1 cellular context compared by ENCODE assay signal in the genomic region with DNA sequence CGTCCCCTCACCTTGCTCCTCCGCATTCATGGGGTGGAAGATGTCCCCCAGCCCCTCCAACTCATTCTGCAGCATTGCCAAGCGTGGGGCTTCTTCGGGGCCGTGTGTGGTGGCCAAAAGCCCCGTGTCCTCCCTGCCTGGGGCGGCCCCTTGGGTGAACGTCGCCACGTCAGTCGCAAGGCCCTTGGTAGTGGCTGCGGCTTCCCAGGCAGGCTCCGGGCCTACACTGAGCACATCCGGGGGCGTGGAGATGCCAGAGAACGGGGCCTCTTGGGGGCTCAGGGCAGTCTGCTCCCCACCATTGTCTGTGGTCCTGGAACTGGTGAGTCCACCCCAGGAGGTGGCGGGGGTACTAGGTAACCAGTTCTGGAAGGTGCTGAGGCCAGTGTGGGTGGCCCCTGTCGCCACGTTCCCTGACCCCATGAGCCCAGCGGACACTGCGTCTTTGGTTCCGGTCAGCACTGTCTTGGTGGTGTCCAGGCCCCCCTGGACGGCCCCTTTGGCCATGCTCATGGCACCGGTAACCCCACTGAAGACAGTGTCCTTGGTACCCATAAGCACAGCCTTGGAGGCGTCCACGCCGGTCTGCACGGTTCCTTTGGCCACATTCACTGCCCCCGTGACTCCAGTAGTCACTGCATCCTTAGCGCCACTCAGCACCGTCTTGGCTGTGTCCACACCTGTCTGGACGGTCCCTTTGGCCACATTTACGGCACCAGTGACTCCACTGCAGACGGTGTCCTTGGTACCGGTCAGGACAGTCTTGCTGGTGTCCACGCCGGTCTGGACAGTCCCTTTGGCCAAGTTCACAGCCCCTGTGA.
TF ChIP-seq lines count a peak whose summit lies in the region.

No MANE protein-coding gene starts in this region.

TF ChIP-seq in GM23338, 12 proteins besides CTCF, POLR2A, EP300 and RAD21 (continued from another document):
- TF ChIP-seq REST (IDR thresholded peaks at IDR 0.05; ENCODE audit: unreplicated experiment) (no peak), EZH2 (IDR thresholded peaks at IDR 0.05; ENCODE audit: low read depth, unreplicated experiment) (no peak), ZNF462 (CRISPR knock-in tag; IDR thresholded peaks at IDR 0.05) (no peak), EZH2phosphoT487 (IDR thresholded peaks at IDR 0.05; ENCODE audit: unreplicated experiment) (no peak), STAT1 (IDR thresholded peaks at IDR 0.05; ENCODE audit: unreplicated experiment) (no peak), CREB1 (CRISPR knock-in tag; IDR thresholded peaks at IDR 0.05; ENCODE audit: low read depth) (no peak), ZNF331 (CRISPR knock-in tag; IDR thresholded peaks at IDR 0.05; ENCODE audit: low read depth) (no peak), ZNF114 (CRISPR knock-in tag; IDR thresholded peaks at IDR 0.05) (no peak)
